In genomic region chr9:137070906-137071275, GRCh38 we compare ENCODE assay signal across 1 cellular context.
TF ChIP-seq lines count a peak whose summit lies in the region.

No MANE protein-coding gene starts in this region.

TF ChIP-seq in HepG2, 621 proteins besides CTCF, POLR2A, EP300 and RAD21 (continued from another document and continues in another):
- TF ChIP-seq THAP9 (CRISPR knock-in tag; IDR thresholded peaks at IDR 0.05; ENCODE audit: borderline replicate concordance): no peak; the same call in 1 of the 2 replicates
- no peak for TF ChIP-seq FLYWCH1 (CRISPR knock-in tag; IDR thresholded peaks at IDR 0.05)
- TF ChIP-seq ZNF282 (IDR thresholded peaks at IDR 0.05; ENCODE audit: partially characterized antibody): no peak
- TF ChIP-seq DR1 (CRISPR knock-in tag; IDR thresholded peaks at IDR 0.05): no peak
- TF ChIP-seq KDM4B (CRISPR knock-in tag; IDR thresholded peaks at IDR 0.05): no peak
- no peak for TF ChIP-seq RFX5 (IDR thresholded peaks at IDR 0.05; ENCODE audit: low read depth, low read length)
- 0 out of 2 replicates have a peak, but pooled peaks have one; percentile 4 for TF ChIP-seq SP5 (CRISPR knock-in tag; IDR thresholded peaks at IDR 0.05; ENCODE audit: borderline replicate concordance, low read depth)
- no peak for TF ChIP-seq ZNF550 (CRISPR knock-in tag; IDR thresholded peaks at IDR 0.05; ENCODE audit: borderline replicate concordance)
- no peak for TF ChIP-seq ZFAT (CRISPR knock-in tag; conservative IDR thresholded peaks at IDR 0.05)
- 0 out of 2 replicates have a peak, but pooled peaks have one; percentile 50 for TF ChIP-seq ZNF280B (CRISPR knock-in tag; IDR thresholded peaks at IDR 0.05; ENCODE audit: borderline replicate concordance)
- TF ChIP-seq ZNF274 (CRISPR knock-in tag; IDR thresholded peaks at IDR 0.05): no peak; the same call in none of the 2 replicates
- TF ChIP-seq NCOR1 (IDR thresholded peaks at IDR 0.05; ENCODE audit: borderline replicate concordance, low read length): no peak
- TF ChIP-seq ZFP1 (CRISPR knock-in tag; IDR thresholded peaks at IDR 0.05): no peak
- TF ChIP-seq IKZF4 (CRISPR knock-in tag; IDR thresholded peaks at IDR 0.05; ENCODE audit: borderline replicate concordance, low read depth, not compliant biosample characterization): peak; percentile 25
- no peak for TF ChIP-seq ZFY (CRISPR knock-in tag; IDR thresholded peaks at IDR 0.05)
- TF ChIP-seq IRX3 (CRISPR knock-in tag; IDR thresholded peaks at IDR 0.05; ENCODE audit: borderline replicate concordance, low read depth): no peak
- no peak for TF ChIP-seq ZNF496 (CRISPR knock-in tag; IDR thresholded peaks at IDR 0.05; ENCODE audit: insufficient replicate concordance)
- TF ChIP-seq ZZZ3 (CRISPR knock-in tag; IDR thresholded peaks at IDR 0.05; ENCODE audit: borderline replicate concordance): no peak
- TF ChIP-seq ZNF431 (CRISPR knock-in tag; IDR thresholded peaks at IDR 0.05; ENCODE audit: borderline replicate concordance, low read depth): no peak
- no peak for TF ChIP-seq RERE (CRISPR knock-in tag; IDR thresholded peaks at IDR 0.05; ENCODE audit: low read depth)
- TF ChIP-seq THAP8 (CRISPR knock-in tag; IDR thresholded peaks at IDR 0.05; ENCODE audit: borderline replicate concordance): no peak
- TF ChIP-seq MTERF4 (CRISPR knock-in tag; IDR thresholded peaks at IDR 0.05): no peak
- no peak for TF ChIP-seq ZMAT5 (CRISPR knock-in tag; IDR thresholded peaks at IDR 0.05; ENCODE audit: borderline replicate concordance, low read depth)
- TF ChIP-seq ZBTB40 (IDR thresholded peaks at IDR 0.05): no peak
- no peak for TF ChIP-seq ZBTB40 (CRISPR knock-in tag; IDR thresholded peaks at IDR 0.05)
- no peak for TF ChIP-seq FOXO4 (CRISPR knock-in tag; conservative IDR thresholded peaks at IDR 0.05)
- no peak for TF ChIP-seq ZNF451 (CRISPR knock-in tag; IDR thresholded peaks at IDR 0.05)
- no peak for TF ChIP-seq ZNF292 (CRISPR knock-in tag; IDR thresholded peaks at IDR 0.05; ENCODE audit: borderline replicate concordance, low read depth)
- no peak for TF ChIP-seq ZNF276 (CRISPR knock-in tag; IDR thresholded peaks at IDR 0.05; ENCODE audit: low read depth)
